ENCODE assay signal across 9 cellular contexts in the genomic region with DNA sequence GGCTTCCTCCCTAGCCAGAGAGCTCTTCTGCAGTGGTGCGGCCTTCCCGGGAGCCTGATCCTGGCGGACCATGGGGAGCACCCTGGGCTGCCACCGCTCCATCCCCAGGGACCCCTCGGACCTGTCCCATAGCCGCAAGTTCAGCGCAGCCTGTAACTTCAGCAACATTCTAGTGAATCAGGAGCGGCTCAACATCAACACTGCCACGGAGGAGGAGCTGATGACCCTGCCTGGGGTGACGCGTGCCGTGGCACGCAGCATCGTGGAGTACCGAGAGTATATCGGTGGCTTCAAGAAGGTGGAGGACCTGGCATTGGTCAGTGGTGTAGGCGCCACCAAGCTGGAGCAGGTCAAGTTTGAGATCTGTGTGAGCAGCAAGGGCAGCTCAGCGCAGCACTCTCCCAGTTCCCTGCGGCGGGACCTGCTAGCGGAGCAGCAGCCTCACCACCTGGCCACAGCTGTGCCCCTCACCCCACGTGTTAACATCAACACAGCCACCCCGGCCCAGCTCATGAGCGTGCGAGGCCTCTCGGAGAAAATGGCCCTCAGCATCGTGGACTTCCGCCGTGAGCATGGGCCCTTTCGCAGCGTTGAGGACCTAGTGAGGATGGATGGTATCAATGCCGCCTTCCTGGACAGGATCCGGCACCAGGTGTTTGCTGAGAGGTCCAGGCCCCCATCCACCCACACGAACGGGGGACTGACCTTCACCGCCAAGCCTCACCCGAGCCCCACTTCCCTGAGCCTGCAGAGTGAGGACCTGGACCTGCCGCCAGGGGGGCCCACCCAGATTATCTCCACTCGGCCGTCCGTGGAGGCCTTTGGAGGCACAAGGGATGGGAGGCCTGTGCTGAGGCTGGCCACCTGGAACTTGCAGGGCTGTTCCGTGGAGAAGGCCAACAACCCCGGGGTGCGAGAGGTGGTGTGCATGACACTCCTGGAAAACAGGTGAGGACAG. TPM values are rescaled to one million over a fixed set of nuclear protein-coding genes. Genes with fewer than 3 reads are reported as not detected.
DNase-seq lines count a peak whose midpoint lies in the region; ATAC-seq and TF ChIP-seq lines count a peak whose summit lies in the region.
"Had no signal": no experiment of that assay in that cellular context is flagged by ENCODE, and none has a peak within 500 bp of the region (broad histone marks: within the 10 kb centered on the region; RNA-seq: fewer than 3 reads in every experiment).

No MANE protein-coding gene starts in this region.

- no peaks in the 10 kb centered on the region for H3K79me2 ChIP-seq in DND-41 (ENCODE audit: insufficient read depth, low read length)
- peaks cover 65% of the 10 kb centered on the region for H3K79me2 ChIP-seq in SU-DHL-6 (ENCODE audit: insufficient read depth, low read length)

- H3K36me3 ChIP-seq in DND-41 (ENCODE audit: insufficient read depth, low read length) = no peaks in the 10 kb centered on the region; the same call in 1 of the 2 replicates
- peaks cover 30% of the 10 kb centered on the region for H3K36me3 ChIP-seq in SU-DHL-6 (ENCODE audit: low read length)
- peaks cover 0 to 4% (median 0%) of the 10 kb centered on the region in 9 donors for H3K36me3 ChIP-seq in heart right ventricle
- H3K36me3 ChIP-seq in psoas muscle (ENCODE audit: insufficient read depth in 1 of 2, low read depth in 1 of 2) = no peaks in the 10 kb centered on the region

- no peak for ATAC-seq in DND-41 (ENCODE audit: insufficient read depth, low read depth)
- no peak for ATAC-seq in heart right ventricle
- ATAC-seq in psoas muscle = peak in 1 of 4 donors; percentile 6
- ATAC-seq in HG02610 (IDR thresholded peaks at IDR 0.05; ENCODE audit: unreplicated experiment) = no peak
- ATAC-seq in GM19023 (IDR thresholded peaks at IDR 0.05; ENCODE audit: unreplicated experiment) = no peak
- ATAC-seq: GM12878 had no signal

- 79 to 83% methylated on average over 44 of the region's 44 CpGs for WGBS in heart right ventricle, 2 donors
- 30 to 54% (median 34%) methylated on average over 41 to 44 of the region's 44 CpGs for WGBS in psoas muscle, 3 donors

- H3K4me1 ChIP-seq in DND-41 (ENCODE audit: insufficient read depth, low read length) (peaks cover 44% of the 10 kb centered on the region), heart right ventricle (peaks cover 8 to 69% (median 65%) of the 10 kb centered on the region in 9 donors), psoas muscle (peaks cover 58% of the 10 kb centered on the region)

- intact Hi-C loops in heart right ventricle (cut with DNase I) = loop anchor here in 9 of 10 donors (2.0 to 10.0 kb wide), 11 partner anchors 37 to 170 kb away; no protein-coding TSS in a partner anchor
- intact Hi-C loops in psoas muscle (cut with DNase I) = loop anchor here (5.0 kb wide), 3 partner anchors 53 to 133 kb away; no protein-coding TSS in a partner anchor

- TF ChIP-seq CTCF in DND-41 (IDR thresholded peaks at IDR 0.05; ENCODE audit: borderline replicate concordance, extremely low read depth, low read length, poor library complexity, severe bottlenecking) = no peak
- TF ChIP-seq CTCF in SU-DHL-6 (IDR thresholded peaks at IDR 0.05; ENCODE audit: insufficient read depth, low read length, poor library complexity, severe bottlenecking) = peak; percentile 71
- TF ChIP-seq CTCF in heart right ventricle (IDR thresholded peaks at IDR 0.05) = peak in 4 of 9 donors; percentile 9 to 40 (median 18)
- peak; percentile 15 for TF ChIP-seq CTCF in psoas muscle (IDR thresholded peaks at IDR 0.05)

- H3F3A ChIP-seq in SU-DHL-6 (ENCODE audit: insufficient read depth) = no peaks in the 10 kb centered on the region

- DNase-seq in DND-41 (no peak), heart right ventricle (peak in 1 of 2 donors; percentile 26), psoas muscle (peak; percentile 27 to 71), putamen (ENCODE audit: low spot score) (no peak), GM03348 (ENCODE audit: low spot score) (no peak)

- H3K9me3 ChIP-seq in DND-41 (ENCODE audit: insufficient read depth, low read length, severe bottlenecking) = no peaks in the 10 kb centered on the region
- H3K9me3 ChIP-seq in SU-DHL-6 (ENCODE audit: insufficient read depth, low read length) = no peaks in the 10 kb centered on the region
- H3K9me3 ChIP-seq in heart right ventricle = no peaks in the 10 kb centered on the region
- no peaks in the 10 kb centered on the region for H3K9me3 ChIP-seq in psoas muscle

- H3K4me3 ChIP-seq in DND-41 (ENCODE audit: low read depth in 1 of 2, low read length in 2 of 2) = peak overlapping the region in 1 of 2 experiments; percentile 80; a peak in 2 of 4 replicates
- H3K4me3 ChIP-seq in SU-DHL-6 (ENCODE audit: insufficient read depth, low read length, poor library complexity, severe bottlenecking) = peak overlapping the region; percentile 76
- peak overlapping the region in 9 of 10 donors; percentile 87 to 95 (median 93) for H3K4me3 ChIP-seq in heart right ventricle
- H3K4me3 ChIP-seq in psoas muscle = peak overlapping the region; percentile 93

- H3K27me3 ChIP-seq in DND-41 (ENCODE audit: insufficient read depth, low read length, poor library complexity) (no peaks in the 10 kb centered on the region), SU-DHL-6 (ENCODE audit: low read length) (no peaks in the 10 kb centered on the region), heart right ventricle (no peaks in the 10 kb centered on the region), psoas muscle (ENCODE audit: insufficient read depth in 3 of 3, low read length in 2 of 3) (no peaks in the 10 kb centered on the region)

- no peaks in the 10 kb centered on the region for H3K9me2 ChIP-seq in SU-DHL-6 (replicated peaks; ENCODE audit: insufficient read depth, low read length)

- H3K9ac ChIP-seq in DND-41 (ENCODE audit: low read depth, low read length) (peak overlapping the region; percentile 78; the same call in 1 of the 2 replicates), SU-DHL-6 (ENCODE audit: low read length) (peak overlapping the region; percentile 78)

- peaks cover 10% of the 10 kb centered on the region; the same call in 1 of the 2 replicates for H4K20me1 ChIP-seq in DND-41 (ENCODE audit: insufficient read depth, low read length)
- peaks cover 27% of the 10 kb centered on the region; the same call in 1 of the 2 replicates for H4K20me1 ChIP-seq in SU-DHL-6 (ENCODE audit: low read depth, low read length)

- H3K4me2 ChIP-seq in DND-41 (ENCODE audit: insufficient read depth, low read length) = peak overlapping the region; percentile 77
- H3K4me2 ChIP-seq in SU-DHL-6 (ENCODE audit: low read depth, low read length, poor library complexity, severe bottlenecking) = peak overlapping the region; percentile 82

- no peak overlapping the region for H3K27ac ChIP-seq in DND-41 (ENCODE audit: low read length)
- peak overlapping the region; percentile 66 for H3K27ac ChIP-seq in SU-DHL-6 (ENCODE audit: low read depth, low read length)
- H3K27ac ChIP-seq in heart right ventricle = peak overlapping the region in 9 of 10 donors; percentile 73 to 94 (median 90)
- H3K27ac ChIP-seq in psoas muscle = peak overlapping the region; percentile 95

- H2AFZ ChIP-seq in DND-41 (ENCODE audit: low read depth, low read length) = no peak overlapping the region
- no peak overlapping the region for H2AFZ ChIP-seq in SU-DHL-6 (ENCODE audit: low read depth, low read length, severe bottlenecking)

RNA-seq across cellular contexts. Expression of gene EEPD1, which starts 1.5 kb away (rescaled TPM):
- total RNA-seq in heart right ventricle = 10 to 100 TPM in 2 of 10 donors, 1 to 10 TPM in 8; 6.1 to 14.7 (median 8.4) TPM
- 10 to 100 TPM in 1 of 2 donors, 1 to 10 TPM in 1; 6.7 to 15.2 TPM for polyA plus RNA-seq in heart right ventricle
- 10 to 100 TPM; 13.3 to 51.3 (median 32.7) TPM for total RNA-seq in psoas muscle
- 10 to 100 TPM in 2 of 3 donors, 1 to 10 TPM in 1; 7.3 to 61.2 (median 45.5) TPM for polyA plus RNA-seq in psoas muscle

Comparison
In these comparisons a context has a peak if more than half of its experiments do, and no peak if none do; other contexts are left out.
1. DNase-seq: peak in psoas muscle (2 of 2); none in DND-41 (single experiment), putamen (single experiment) and GM03348 (single experiment).